In genomic region chr3:5198313-5198677, GRCh38 we compare ENCODE assay signal across 11 cellular contexts. TPM values are rescaled to one million over a fixed set of nuclear protein-coding genes. Genes with fewer than 3 reads are reported as not detected.
DNase-seq lines count a peak whose midpoint lies in the region; ATAC-seq and TF ChIP-seq lines count a peak whose summit lies in the region.
"Had no signal": no experiment of that assay in that cellular context is flagged by ENCODE, and none has a peak within 500 bp of the region (broad histone marks: within the 10 kb centered on the region; RNA-seq: fewer than 3 reads in every experiment).

No MANE protein-coding gene starts in this region.

- H3K9me3 Mint-ChIP-seq in Caco-2 (ENCODE audit: unreplicated experiment), result no peaks in the 10 kb centered on the region
- H3K9me3 Mint-ChIP-seq: nephron progenitor cell had no signal

- peak overlapping the region; percentile 70 for H4K91ac ChIP-seq in trophoblast cell (ENCODE audit: low read depth, low read length)

- H3K4me3 Mint-ChIP-seq in Caco-2 (ENCODE audit: unreplicated experiment), result no peak overlapping the region
- H3K4me3 Mint-ChIP-seq: nephron progenitor cell had no signal

- H3K36me3 Mint-ChIP-seq in Caco-2 (ENCODE audit: insufficient read depth, unreplicated experiment), result peaks cover 73% of the 10 kb centered on the region

- CTCF ChIA-PET in Caco-2 (lab: Charles Lee), result no interaction called here
- CTCF ChIA-PET in mammary epithelial cell (lab: Charles Lee; ENCODE audit: low non-redundant PET), result no interaction called here

- H3F3A ChIP-seq in MM.1S (ENCODE audit: insufficient read depth, low read length), result peaks cover 69% of the 10 kb centered on the region

- in situ Hi-C loops in mammary epithelial cell (cut with MboI; ENCODE audit: low sequenced_read_pairs in 2 of 2), result loop anchor here (5.0 to 25.0 kb wide), 3 partner anchors 73 to 211 kb away; partner anchors contain the start of genes ARL8B (in 2 of the 2) and BHLHE40 (in 1 of the 2)

- H3K14ac ChIP-seq in trophoblast cell (ENCODE audit: low read length), result peak overlapping the region; percentile 59

- H3K9me3 ChIP-seq in Caco-2, result no peaks in the 10 kb centered on the region
- H3K9me3 ChIP-seq in MM.1S (replicated peaks; ENCODE audit: insufficient read depth, low read length), result no peaks in the 10 kb centered on the region
- no peaks in the 10 kb centered on the region for H3K9me3 ChIP-seq in mammary epithelial cell (replicated peaks; ENCODE audit: insufficient read depth, low read length)
- H3K9me3 ChIP-seq in trophoblast cell (ENCODE audit: insufficient read depth, low read depth, low read length), result no peaks in the 10 kb centered on the region
- no peaks in the 10 kb centered on the region for H3K9me3 ChIP-seq in right lobe of liver

- peak overlapping the region; percentile 53 for H3K4ac ChIP-seq in trophoblast cell (ENCODE audit: low read depth, low read length)

- no peak for TF ChIP-seq POLR2A in right lobe of liver (IDR thresholded peaks at IDR 0.05)

- H3K23ac ChIP-seq in trophoblast cell (ENCODE audit: low read length), result no peak overlapping the region

- H2AFZ ChIP-seq in MM.1S (ENCODE audit: low read length) (no peak overlapping the region), mammary epithelial cell (ENCODE audit: low read depth, low read length) (no peak overlapping the region), trophoblast cell (ENCODE audit: insufficient read depth, low read length, poor library complexity) (no peak overlapping the region)

- H3K36me3 ChIP-seq in Caco-2 (ENCODE audit: control insufficient read depth, insufficient read depth, low read length) (peaks cover 3% of the 10 kb centered on the region), MM.1S (replicated peaks; ENCODE audit: insufficient read depth, low read length) (peaks cover 14% of the 10 kb centered on the region), mammary epithelial cell (ENCODE audit: insufficient read depth, low read length) (peaks cover 37% of the 10 kb centered on the region), trophoblast cell (ENCODE audit: control insufficient read depth in 1 of 2, insufficient read depth in 2 of 2, low read length in 2 of 2) (peaks cover 13 to 25% of the 10 kb centered on the region in 2 experiments), right lobe of liver (peaks cover 7 to 44% (median 27%) of the 10 kb centered on the region in 4 donors)

- no peak for DNase-seq in Caco-2
- DNase-seq in MM.1S, result no peak
- DNase-seq in mammary epithelial cell, result no peak
- DNase-seq in trophoblast cell, result peak in 1 of 2 donors; percentile 54
- no peak for DNase-seq in NCI-H2227 (lab: John Stamatoyannopoulos, UW; ENCODE audit: unreplicated experiment)
- no peak for DNase-seq in right lobe of liver
- DNase-seq: DMS79 treated with DMSO at 0.1 percent for 48 hours, NCI-H345, nephron progenitor cell had no signal

- intact Hi-C loops in Caco-2 (cut with micrococcal nuclease; ENCODE audit: unreplicated experiment) (no loop called here), mammary epithelial cell (cut with micrococcal nuclease) (loop anchor here (5.0 kb wide), 2 partner anchors 221 to 486 kb away; partner anchors contain the start of gene BHLHE40), right lobe of liver (cut with DNase I) (no loop called here)

- H3K27ac Mint-ChIP-seq in Caco-2 (ENCODE audit: unreplicated experiment), result peak overlapping the region; percentile 46

- 86% methylated on average over 4 of the region's 4 CpGs for WGBS in mammary epithelial cell (ENCODE audit: low coverage, missing lambda C conversion rate)
- no CpG with 5 or more reads among the region's 4 CpGs for WGBS in trophoblast cell (ENCODE audit: extremely low coverage, insufficient coverage, insufficient read length)
- WGBS in right lobe of liver (ENCODE audit: insufficient coverage, low coverage, low lambda C conversion rate, missing lambda C conversion rate), result 78% methylated on average over 4 of the region's 4 CpGs

- no peaks in the 10 kb centered on the region for H4K20me1 ChIP-seq in MM.1S (ENCODE audit: insufficient read depth, low read length)
- H4K20me1 ChIP-seq in mammary epithelial cell (ENCODE audit: insufficient read depth, low read length), result no peaks in the 10 kb centered on the region

- H2BK5ac ChIP-seq in trophoblast cell (ENCODE audit: low read depth, low read length, poor library complexity), result no peak overlapping the region

- H3K79me2 ChIP-seq in MM.1S (ENCODE audit: low read length) (peaks cover 89% of the 10 kb centered on the region), mammary epithelial cell (ENCODE audit: insufficient read depth, low read length) (peaks cover 74% of the 10 kb centered on the region), trophoblast cell (ENCODE audit: control insufficient read depth, insufficient read depth, low read length, poor library complexity) (peaks cover 5% of the 10 kb centered on the region)

- H3K18ac ChIP-seq in trophoblast cell (ENCODE audit: low read length), result no peak overlapping the region

- no peak overlapping the region for H4K8ac ChIP-seq in trophoblast cell (ENCODE audit: low read depth, low read length)

- peak overlapping the region; percentile 20 for H2BK120ac ChIP-seq in trophoblast cell (ENCODE audit: insufficient read depth, low read length, poor library complexity)

- H3K27me3 Mint-ChIP-seq in Caco-2 (ENCODE audit: insufficient read depth, unreplicated experiment), result no peaks in the 10 kb centered on the region

- BruUV-seq in Caco-2 (replicated peaks; lab: Mats Ljungman, UMichigan), result no TSS peak
- no TSS peak for BruUV-seq in mammary epithelial cell (replicated peaks; lab: Mats Ljungman, UMichigan)

- POLR2A ChIA-PET in Caco-2 (lab: Charles Lee), result interaction anchor here (0.6 kb wide), 1 partner anchor 231 kb away, joined by 4 read pairs; no protein-coding TSS in a partner anchor

- H3K9me2 ChIP-seq in MM.1S (replicated peaks; ENCODE audit: insufficient read depth, low read length), result no peaks in the 10 kb centered on the region

- H3K9ac ChIP-seq in MM.1S (ENCODE audit: low read length) (peak overlapping the region; percentile 70), mammary epithelial cell (ENCODE audit: insufficient read depth, low read length) (no peak overlapping the region), trophoblast cell (ENCODE audit: low read length) (no peak overlapping the region)

- no peak overlapping the region for H2AK5ac ChIP-seq in trophoblast cell (ENCODE audit: low read length)

- peaks cover 14% of the 10 kb centered on the region for H3K79me1 ChIP-seq in trophoblast cell (ENCODE audit: low read length)

- TF ChIP-seq CTCF in Caco-2 (IDR thresholded peaks at IDR 0.05; ENCODE audit: insufficient read depth in 1 of 2, low read depth in 1 of 2, low read length in 1 of 2, severe bottlenecking in 1 of 2, unreplicated experiment in 1 of 2) (no peak), MM.1S (IDR thresholded peaks at IDR 0.05; ENCODE audit: low read length) (no peak), mammary epithelial cell (conservative IDR thresholded peaks at IDR 0.05 in 1 of 2, IDR thresholded peaks at IDR 0.05 in 1 of 2; ENCODE audit: extremely low read depth in 1 of 2, insufficient read depth in 1 of 2, low read depth in 1 of 2, low read length in 2 of 2) (no peak), right lobe of liver (IDR thresholded peaks at IDR 0.05) (no peak)

- H3K4me2 ChIP-seq in MM.1S (ENCODE audit: low read depth, low read length), result peak overlapping the region; percentile 66
- H3K4me2 ChIP-seq in mammary epithelial cell (ENCODE audit: insufficient read depth, low read depth, low read length), result peak overlapping the region; percentile 18
- H3K4me2 ChIP-seq in trophoblast cell (ENCODE audit: low read length), result no peak overlapping the region

- H3K27me3 ChIP-seq in Caco-2 (replicated peaks; ENCODE audit: control insufficient read depth, insufficient read depth, low read length), result no peaks in the 10 kb centered on the region
- H3K27me3 ChIP-seq in MM.1S (replicated peaks; ENCODE audit: insufficient read depth, low read length), result no peaks in the 10 kb centered on the region
- H3K27me3 ChIP-seq in mammary epithelial cell (ENCODE audit: insufficient read depth, low read length), result no peaks in the 10 kb centered on the region
- no peaks in the 10 kb centered on the region for H3K27me3 ChIP-seq in trophoblast cell (ENCODE audit: insufficient read depth, low read length)
- H3K27me3 ChIP-seq in right lobe of liver, result no peaks in the 10 kb centered on the region

- H3K27ac ChIP-seq in MM.1S (ENCODE audit: low read length) (peak overlapping the region; percentile 98), mammary epithelial cell (ENCODE audit: insufficient read depth, low read depth, low read length) (peak overlapping the region; percentile 95), trophoblast cell (ENCODE audit: low read depth, low read length) (peak overlapping the region; percentile 85), right lobe of liver (peak overlapping the region in 1 of 3 donors; percentile 10)

- no peak overlapping the region for H3K4me3 ChIP-seq in Caco-2 (ENCODE audit: low read depth, low read length)
- H3K4me3 ChIP-seq in MM.1S (ENCODE audit: low read length), result peak overlapping the region; percentile 7; the same call in 1 of the 2 replicates
- H3K4me3 ChIP-seq in mammary epithelial cell (replicated peaks in 1 of 3; ENCODE audit: insufficient read depth in 1 of 3, low read depth in 2 of 3, low read length in 3 of 3), result no peak overlapping the region
- H3K4me3 ChIP-seq in trophoblast cell (ENCODE audit: low read depth, low read length), result no peak overlapping the region
- no peak overlapping the region for H3K4me3 ChIP-seq in right lobe of liver

- H2BK12ac ChIP-seq in trophoblast cell (ENCODE audit: low read length), result no peak overlapping the region

- H3K4me1 ChIP-seq in Caco-2 (peaks cover 28% of the 10 kb centered on the region), MM.1S (ENCODE audit: low read length) (peaks cover 86% of the 10 kb centered on the region), mammary epithelial cell (ENCODE audit: insufficient read depth, low read length) (peaks cover 59% of the 10 kb centered on the region), trophoblast cell (ENCODE audit: control insufficient read depth in 1 of 2, insufficient read depth in 2 of 2, low read length in 2 of 2) (peaks cover 12% of the 10 kb centered on the region in 2 experiments), right lobe of liver (peaks cover 0 to 44% (median 13%) of the 10 kb centered on the region in 4 donors)

- no peak overlapping the region for H4K12ac ChIP-seq in trophoblast cell (ENCODE audit: low read depth, low read length)

- no peak for ATAC-seq in right lobe of liver
- no peak for ATAC-seq in HG03097 (IDR thresholded peaks at IDR 0.05; ENCODE audit: low FRiP score, unreplicated experiment)
- ATAC-seq in HG03095 (IDR thresholded peaks at IDR 0.05; ENCODE audit: unreplicated experiment), result no peak

- dilution Hi-C loops in mammary epithelial cell (cut with HindIII; ENCODE audit: low sequenced_read_pairs), result no loop called here

- peaks cover 30% of the 10 kb centered on the region for H3K4me1 Mint-ChIP-seq in Caco-2 (ENCODE audit: low read depth, unreplicated experiment)

RNA-seq across cellular contexts. Expression of gene EDEM1, which starts 10.8 kb away (rescaled TPM):
- total RNA-seq in Caco-2 (2022) (42.6 and 51.3 TPM in 2 replicates), mammary epithelial cell (10 to 100 TPM; 78.0 to 98.0 TPM), right lobe of liver (10 to 100 TPM; 40.6 to 92.7 (median 83.2) TPM)
- polyA plus RNA-seq in mammary epithelial cell, result 47.0 TPM
- 70.9 TPM for polyA minus RNA-seq in mammary epithelial cell
- polyA plus RNA-seq in trophoblast cell (2013), result 44.8 and 49.1 TPM in 2 replicates
